2 cellular contexts compared by ENCODE assay signal in the genomic region with DNA sequence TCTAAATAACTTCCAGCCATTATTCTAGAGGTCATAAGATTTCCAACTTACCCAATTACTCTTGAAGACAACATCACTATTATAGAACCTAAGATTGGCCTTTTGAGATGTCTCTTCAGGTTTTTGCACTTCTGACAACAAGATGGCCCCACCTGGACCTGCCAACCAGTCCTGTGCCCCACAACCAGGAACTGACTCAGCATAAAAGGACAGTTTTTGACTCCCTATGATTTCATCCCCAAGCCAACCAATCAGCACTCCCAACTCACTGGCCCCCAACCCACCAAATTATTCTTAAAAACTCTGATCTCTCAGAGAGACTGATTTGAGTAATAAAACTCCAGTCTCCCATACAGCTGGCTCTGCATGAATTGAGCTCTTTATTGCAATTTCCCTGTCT.
TF ChIP-seq lines count a peak whose summit lies in the region.

No MANE protein-coding gene starts in this region.

TF ChIP-seq in HepG2, 621 proteins besides CTCF, POLR2A, EP300 and RAD21:
- TF ChIP-seq ELF3 (CRISPR knock-in tag; IDR thresholded peaks at IDR 0.05) (no peak), MAFF (IDR thresholded peaks at IDR 0.05; ENCODE audit: low read depth, low read length) (peak; percentile 55), HCFC1 (IDR thresholded peaks at IDR 0.05; ENCODE audit: low read depth, low read length) (no peak), ZNF652 (CRISPR knock-in tag; IDR thresholded peaks at IDR 0.05; ENCODE audit: borderline replicate concordance, low read depth) (no peak), SOX6 (IDR thresholded peaks at IDR 0.05) (no peak), SOX6 (CRISPR knock-in tag; IDR thresholded peaks at IDR 0.05) (no peak), YY1 (IDR thresholded peaks at IDR 0.05; ENCODE audit: insufficient read depth, insufficient replicate concordance, low read depth, low read length) (no peak), CREBL2 (CRISPR knock-in tag; IDR thresholded peaks at IDR 0.05; ENCODE audit: borderline replicate concordance) (no peak), ISX (CRISPR knock-in tag; conservative IDR thresholded peaks at IDR 0.05) (no peak), SOX13 (IDR thresholded peaks at IDR 0.05) (no peak), SOX13 (CRISPR knock-in tag; conservative IDR thresholded peaks at IDR 0.05 in 1 of 2, IDR thresholded peaks at IDR 0.05 in 1 of 2) (no peak), MAFK (conservative IDR thresholded peaks at IDR 0.05 in 1 of 2, IDR thresholded peaks at IDR 0.05 in 1 of 2; ENCODE audit: low read length in 2 of 2) (peak; percentile 46 to 78), ZNF160 (CRISPR knock-in tag; IDR thresholded peaks at IDR 0.05) (no peak)
- TF ChIP-seq, protein P1, sequence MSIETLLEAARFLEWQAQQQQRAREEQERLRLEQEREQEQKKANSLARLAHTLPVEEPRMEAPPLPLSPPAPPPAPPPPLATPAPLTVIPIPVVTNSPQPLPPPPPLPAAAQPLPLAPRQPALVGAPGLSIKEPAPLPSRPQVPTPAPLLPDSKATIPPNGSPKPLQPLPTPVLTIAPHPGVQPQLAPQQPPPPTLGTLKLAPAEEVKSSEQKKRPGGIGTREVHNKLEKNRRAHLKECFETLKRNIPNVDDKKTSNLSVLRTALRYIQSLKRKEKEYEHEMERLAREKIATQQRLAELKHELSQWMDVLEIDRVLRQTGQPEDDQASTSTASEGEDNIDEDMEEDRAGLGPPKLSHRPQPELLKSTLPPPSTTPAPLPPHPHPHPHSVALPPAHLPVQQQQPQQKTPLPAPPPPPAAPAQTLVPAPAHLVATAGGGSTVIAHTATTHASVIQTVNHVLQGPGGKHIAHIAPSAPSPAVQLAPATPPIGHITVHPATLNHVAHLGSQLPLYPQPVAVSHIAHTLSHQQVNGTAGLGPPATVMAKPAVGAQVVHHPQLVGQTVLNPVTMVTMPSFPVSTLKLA (IDR thresholded peaks at IDR 0.05), result no peak
- TF ChIP-seq, protein P2, sequence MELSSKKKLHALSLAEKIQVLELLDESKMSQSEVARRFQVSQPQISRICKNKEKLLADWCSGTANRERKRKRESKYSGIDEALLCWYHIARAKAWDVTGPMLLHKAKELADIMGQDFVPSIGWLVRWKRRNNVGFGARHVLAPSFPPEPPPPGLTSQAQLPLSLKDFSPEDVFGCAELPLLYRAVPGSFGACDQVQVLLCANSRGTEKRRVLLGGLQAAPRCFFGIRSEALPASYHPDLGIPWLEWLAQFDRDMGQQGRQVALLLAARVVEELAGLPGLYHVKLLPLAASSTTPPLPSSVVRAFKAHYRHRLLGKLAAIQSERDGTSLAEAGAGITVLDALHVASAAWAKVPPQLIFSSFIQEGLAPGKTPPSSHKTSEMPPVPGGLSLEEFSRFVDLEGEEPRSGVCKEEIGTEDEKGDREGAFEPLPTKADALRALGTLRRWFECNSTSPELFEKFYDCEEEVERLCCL (CRISPR knock-in tag; IDR thresholded peaks at IDR 0.05; ENCODE audit: borderline replicate concordance), result no peak

TF ChIP-seq in K562, 482 proteins besides CTCF, POLR2A, EP300 and RAD21 (continues in another document):
- TF ChIP-seq EP400 (IDR thresholded peaks at IDR 0.05), result no peak
- TF ChIP-seq, protein P3, sequence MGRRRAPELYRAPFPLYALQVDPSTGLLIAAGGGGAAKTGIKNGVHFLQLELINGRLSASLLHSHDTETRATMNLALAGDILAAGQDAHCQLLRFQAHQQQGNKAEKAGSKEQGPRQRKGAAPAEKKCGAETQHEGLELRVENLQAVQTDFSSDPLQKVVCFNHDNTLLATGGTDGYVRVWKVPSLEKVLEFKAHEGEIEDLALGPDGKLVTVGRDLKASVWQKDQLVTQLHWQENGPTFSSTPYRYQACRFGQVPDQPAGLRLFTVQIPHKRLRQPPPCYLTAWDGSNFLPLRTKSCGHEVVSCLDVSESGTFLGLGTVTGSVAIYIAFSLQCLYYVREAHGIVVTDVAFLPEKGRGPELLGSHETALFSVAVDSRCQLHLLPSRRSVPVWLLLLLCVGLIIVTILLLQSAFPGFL (CRISPR knock-in tag; IDR thresholded peaks at IDR 0.05), result no peak
- peak; percentile 79 for TF ChIP-seq C11orf30 (IDR thresholded peaks at IDR 0.05; ENCODE audit: low read depth)
- TF ChIP-seq, protein P4, sequence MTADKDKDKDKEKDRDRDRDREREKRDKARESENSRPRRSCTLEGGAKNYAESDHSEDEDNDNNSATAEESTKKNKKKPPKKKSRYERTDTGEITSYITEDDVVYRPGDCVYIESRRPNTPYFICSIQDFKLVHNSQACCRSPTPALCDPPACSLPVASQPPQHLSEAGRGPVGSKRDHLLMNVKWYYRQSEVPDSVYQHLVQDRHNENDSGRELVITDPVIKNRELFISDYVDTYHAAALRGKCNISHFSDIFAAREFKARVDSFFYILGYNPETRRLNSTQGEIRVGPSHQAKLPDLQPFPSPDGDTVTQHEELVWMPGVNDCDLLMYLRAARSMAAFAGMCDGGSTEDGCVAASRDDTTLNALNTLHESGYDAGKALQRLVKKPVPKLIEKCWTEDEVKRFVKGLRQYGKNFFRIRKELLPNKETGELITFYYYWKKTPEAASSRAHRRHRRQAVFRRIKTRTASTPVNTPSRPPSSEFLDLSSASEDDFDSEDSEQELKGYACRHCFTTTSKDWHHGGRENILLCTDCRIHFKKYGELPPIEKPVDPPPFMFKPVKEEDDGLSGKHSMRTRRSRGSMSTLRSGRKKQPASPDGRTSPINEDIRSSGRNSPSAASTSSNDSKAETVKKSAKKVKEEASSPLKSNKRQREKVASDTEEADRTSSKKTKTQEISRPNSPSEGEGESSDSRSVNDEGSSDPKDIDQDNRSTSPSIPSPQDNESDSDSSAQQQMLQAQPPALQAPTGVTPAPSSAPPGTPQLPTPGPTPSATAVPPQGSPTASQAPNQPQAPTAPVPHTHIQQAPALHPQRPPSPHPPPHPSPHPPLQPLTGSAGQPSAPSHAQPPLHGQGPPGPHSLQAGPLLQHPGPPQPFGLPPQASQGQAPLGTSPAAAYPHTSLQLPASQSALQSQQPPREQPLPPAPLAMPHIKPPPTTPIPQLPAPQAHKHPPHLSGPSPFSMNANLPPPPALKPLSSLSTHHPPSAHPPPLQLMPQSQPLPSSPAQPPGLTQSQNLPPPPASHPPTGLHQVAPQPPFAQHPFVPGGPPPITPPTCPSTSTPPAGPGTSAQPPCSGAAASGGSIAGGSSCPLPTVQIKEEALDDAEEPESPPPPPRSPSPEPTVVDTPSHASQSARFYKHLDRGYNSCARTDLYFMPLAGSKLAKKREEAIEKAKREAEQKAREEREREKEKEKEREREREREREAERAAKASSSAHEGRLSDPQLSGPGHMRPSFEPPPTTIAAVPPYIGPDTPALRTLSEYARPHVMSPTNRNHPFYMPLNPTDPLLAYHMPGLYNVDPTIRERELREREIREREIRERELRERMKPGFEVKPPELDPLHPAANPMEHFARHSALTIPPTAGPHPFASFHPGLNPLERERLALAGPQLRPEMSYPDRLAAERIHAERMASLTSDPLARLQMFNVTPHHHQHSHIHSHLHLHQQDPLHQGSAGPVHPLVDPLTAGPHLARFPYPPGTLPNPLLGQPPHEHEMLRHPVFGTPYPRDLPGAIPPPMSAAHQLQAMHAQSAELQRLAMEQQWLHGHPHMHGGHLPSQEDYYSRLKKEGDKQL (CRISPR knock-in tag; IDR thresholded peaks at IDR 0.05; ENCODE audit: borderline replicate concordance), result no peak
- no peak for TF ChIP-seq ZNF197 (CRISPR knock-in tag; IDR thresholded peaks at IDR 0.05; ENCODE audit: low read depth)
- TF ChIP-seq ZNF316 (IDR thresholded peaks at IDR 0.05), result peak; percentile 87
- TF ChIP-seq, protein P5, sequence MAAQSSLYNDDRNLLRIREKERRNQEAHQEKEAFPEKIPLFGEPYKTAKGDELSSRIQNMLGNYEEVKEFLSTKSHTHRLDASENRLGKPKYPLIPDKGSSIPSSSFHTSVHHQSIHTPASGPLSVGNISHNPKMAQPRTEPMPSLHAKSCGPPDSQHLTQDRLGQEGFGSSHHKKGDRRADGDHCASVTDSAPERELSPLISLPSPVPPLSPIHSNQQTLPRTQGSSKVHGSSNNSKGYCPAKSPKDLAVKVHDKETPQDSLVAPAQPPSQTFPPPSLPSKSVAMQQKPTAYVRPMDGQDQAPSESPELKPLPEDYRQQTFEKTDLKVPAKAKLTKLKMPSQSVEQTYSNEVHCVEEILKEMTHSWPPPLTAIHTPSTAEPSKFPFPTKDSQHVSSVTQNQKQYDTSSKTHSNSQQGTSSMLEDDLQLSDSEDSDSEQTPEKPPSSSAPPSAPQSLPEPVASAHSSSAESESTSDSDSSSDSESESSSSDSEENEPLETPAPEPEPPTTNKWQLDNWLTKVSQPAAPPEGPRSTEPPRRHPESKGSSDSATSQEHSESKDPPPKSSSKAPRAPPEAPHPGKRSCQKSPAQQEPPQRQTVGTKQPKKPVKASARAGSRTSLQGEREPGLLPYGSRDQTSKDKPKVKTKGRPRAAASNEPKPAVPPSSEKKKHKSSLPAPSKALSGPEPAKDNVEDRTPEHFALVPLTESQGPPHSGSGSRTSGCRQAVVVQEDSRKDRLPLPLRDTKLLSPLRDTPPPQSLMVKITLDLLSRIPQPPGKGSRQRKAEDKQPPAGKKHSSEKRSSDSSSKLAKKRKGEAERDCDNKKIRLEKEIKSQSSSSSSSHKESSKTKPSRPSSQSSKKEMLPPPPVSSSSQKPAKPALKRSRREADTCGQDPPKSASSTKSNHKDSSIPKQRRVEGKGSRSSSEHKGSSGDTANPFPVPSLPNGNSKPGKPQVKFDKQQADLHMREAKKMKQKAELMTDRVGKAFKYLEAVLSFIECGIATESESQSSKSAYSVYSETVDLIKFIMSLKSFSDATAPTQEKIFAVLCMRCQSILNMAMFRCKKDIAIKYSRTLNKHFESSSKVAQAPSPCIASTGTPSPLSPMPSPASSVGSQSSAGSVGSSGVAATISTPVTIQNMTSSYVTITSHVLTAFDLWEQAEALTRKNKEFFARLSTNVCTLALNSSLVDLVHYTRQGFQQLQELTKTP (IDR thresholded peaks at IDR 0.05; ENCODE audit: low read depth in 1 of 2, partially characterized antibody in 2 of 2), result no peak
- TF ChIP-seq BRCA1 (IDR thresholded peaks at IDR 0.05), result no peak
- no peak for TF ChIP-seq BRCA1 (CRISPR knock-in tag; IDR thresholded peaks at IDR 0.05)
- TF ChIP-seq ZNF75A (CRISPR knock-in tag; IDR thresholded peaks at IDR 0.05), result no peak
- TF ChIP-seq ZSCAN32 (CRISPR knock-in tag; IDR thresholded peaks at IDR 0.05), result no peak
- TF ChIP-seq ZNF511 (CRISPR knock-in tag; IDR thresholded peaks at IDR 0.05), result no peak
- TF ChIP-seq XRCC3 (IDR thresholded peaks at IDR 0.05), result no peak
- no peak for TF ChIP-seq ZBTB8A (IDR thresholded peaks at IDR 0.05; ENCODE audit: partially characterized antibody)
- TF ChIP-seq RFX5 (IDR thresholded peaks at IDR 0.05; ENCODE audit: low read depth, low read length), result no peak
- no peak for TF ChIP-seq ELK3 (CRISPR knock-in tag; IDR thresholded peaks at IDR 0.05)
- no peak for TF ChIP-seq ZNF143 (CRISPR knock-in tag; IDR thresholded peaks at IDR 0.05)
- TF ChIP-seq, protein P6, sequence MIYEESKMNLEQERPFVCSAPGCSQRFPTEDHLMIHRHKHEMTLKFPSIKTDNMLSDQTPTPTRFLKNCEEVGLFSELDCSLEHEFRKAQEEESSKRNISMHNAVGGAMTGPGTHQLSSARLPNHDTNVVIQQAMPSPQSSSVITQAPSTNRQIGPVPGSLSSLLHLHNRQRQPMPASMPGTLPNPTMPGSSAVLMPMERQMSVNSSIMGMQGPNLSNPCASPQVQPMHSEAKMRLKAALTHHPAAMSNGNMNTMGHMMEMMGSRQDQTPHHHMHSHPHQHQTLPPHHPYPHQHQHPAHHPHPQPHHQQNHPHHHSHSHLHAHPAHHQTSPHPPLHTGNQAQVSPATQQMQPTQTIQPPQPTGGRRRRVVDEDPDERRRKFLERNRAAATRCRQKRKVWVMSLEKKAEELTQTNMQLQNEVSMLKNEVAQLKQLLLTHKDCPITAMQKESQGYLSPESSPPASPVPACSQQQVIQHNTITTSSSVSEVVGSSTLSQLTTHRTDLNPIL (CRISPR knock-in tag; IDR thresholded peaks at IDR 0.05), result no peak
- TF ChIP-seq HEY1 (CRISPR knock-in tag; IDR thresholded peaks at IDR 0.05; ENCODE audit: borderline replicate concordance), result no peak
- no peak for TF ChIP-seq ARID2 (IDR thresholded peaks at IDR 0.05)
- TF ChIP-seq ZNF507 (tag; conservative IDR thresholded peaks at IDR 0.05), result no peak
- TF ChIP-seq PTRF (tag; IDR thresholded peaks at IDR 0.05), result no peak
- TF ChIP-seq SIX5 (IDR thresholded peaks at IDR 0.05; ENCODE audit: borderline replicate concordance in 1 of 2, insufficient read depth in 1 of 2, low read depth in 1 of 2, low read length in 2 of 2), result no peak
- peak; percentile 65 for TF ChIP-seq MAFF (IDR thresholded peaks at IDR 0.05; ENCODE audit: low read length)
- peak; percentile 40; the same call in 1 of the 2 replicates for TF ChIP-seq NFE2 (IDR thresholded peaks at IDR 0.05; ENCODE audit: low read depth)
- TF ChIP-seq, protein P7, sequence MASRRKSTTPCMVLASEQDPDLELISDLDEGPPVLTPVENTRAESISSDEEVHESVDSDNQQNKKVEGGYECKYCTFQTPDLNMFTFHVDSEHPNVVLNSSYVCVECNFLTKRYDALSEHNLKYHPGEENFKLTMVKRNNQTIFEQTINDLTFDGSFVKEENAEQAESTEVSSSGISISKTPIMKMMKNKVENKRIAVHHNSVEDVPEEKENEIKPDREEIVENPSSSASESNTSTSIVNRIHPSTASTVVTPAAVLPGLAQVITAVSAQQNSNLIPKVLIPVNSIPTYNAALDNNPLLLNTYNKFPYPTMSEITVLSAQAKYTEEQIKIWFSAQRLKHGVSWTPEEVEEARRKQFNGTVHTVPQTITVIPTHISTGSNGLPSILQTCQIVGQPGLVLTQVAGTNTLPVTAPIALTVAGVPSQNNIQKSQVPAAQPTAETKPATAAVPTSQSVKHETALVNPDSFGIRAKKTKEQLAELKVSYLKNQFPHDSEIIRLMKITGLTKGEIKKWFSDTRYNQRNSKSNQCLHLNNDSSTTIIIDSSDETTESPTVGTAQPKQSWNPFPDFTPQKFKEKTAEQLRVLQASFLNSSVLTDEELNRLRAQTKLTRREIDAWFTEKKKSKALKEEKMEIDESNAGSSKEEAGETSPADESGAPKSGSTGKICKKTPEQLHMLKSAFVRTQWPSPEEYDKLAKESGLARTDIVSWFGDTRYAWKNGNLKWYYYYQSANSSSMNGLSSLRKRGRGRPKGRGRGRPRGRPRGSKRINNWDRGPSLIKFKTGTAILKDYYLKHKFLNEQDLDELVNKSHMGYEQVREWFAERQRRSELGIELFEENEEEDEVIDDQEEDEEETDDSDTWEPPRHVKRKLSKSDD (conservative IDR thresholded peaks at IDR 0.05; ENCODE audit: low read length), result no peak
- no peak for TF ChIP-seq ERF (CRISPR knock-in tag; IDR thresholded peaks at IDR 0.05)
- no peak for TF ChIP-seq SREBF2 (CRISPR knock-in tag; IDR thresholded peaks at IDR 0.05)
- no peak for TF ChIP-seq ASH1L (IDR thresholded peaks at IDR 0.05; ENCODE audit: borderline replicate concordance, low read depth, partially characterized antibody)
- peak; percentile 63; the same call in 1 of the 2 replicates for TF ChIP-seq MAFG (tag; conservative IDR thresholded peaks at IDR 0.05)
- TF ChIP-seq TBL1XR1 (IDR thresholded peaks at IDR 0.05; ENCODE audit: low read length in 2 of 2), result no peak
- no peak for TF ChIP-seq POLR2H (tag; IDR thresholded peaks at IDR 0.05; ENCODE audit: low read depth)
- TF ChIP-seq ZFP1 (CRISPR knock-in tag; IDR thresholded peaks at IDR 0.05), result no peak
